Comparison of ENCODE assay signal across 24 cellular contexts in genomic region chr6:146813554-146813953, GRCh38.
A peak's percentile ranks its signal among the peaks of the same experiment; 100 is the strongest.
DNase-seq lines count a peak whose midpoint lies in the region; ATAC-seq and TF ChIP-seq lines count a peak whose summit lies in the region.
"Had no signal": no experiment of that assay in that cellular context is flagged by ENCODE, and none has a peak within 500 bp of the region (broad histone marks: within the 10 kb centered on the region; RNA-seq: fewer than 3 reads in every experiment).

No MANE protein-coding gene starts in this region.

- intact Hi-C loops in prostate gland (cut with DNase I): no loop called here

- no peak overlapping the region for H3K4me3 ChIP-seq in fibroblast of villous mesenchyme (ENCODE audit: low read depth, low read length)
- H3K4me3 ChIP-seq in prostate gland: no peak overlapping the region
- H3K4me3 ChIP-seq: esophagus squamous epithelium, SJSA1 had no signal

- no peak for TF ChIP-seq POLR2A in prostate gland (IDR thresholded peaks at IDR 0.05)

- H3K36me3 ChIP-seq in prostate gland: no peaks in the 10 kb centered on the region
- H3K36me3 ChIP-seq: esophagus squamous epithelium, SJSA1 had no signal

- no peak overlapping the region for H3K27ac ChIP-seq in prostate gland
- H3K27ac ChIP-seq: esophagus squamous epithelium, SJSA1 had no signal

- no peaks in the 10 kb centered on the region for H3K9me3 ChIP-seq in prostate gland
- H3K9me3 ChIP-seq: esophagus squamous epithelium, SJSA1 had no signal

- ATAC-seq in HG03045 (IDR thresholded peaks at IDR 0.05; ENCODE audit: unreplicated experiment) (no peak), GM18861 (IDR thresholded peaks at IDR 0.05; ENCODE audit: unreplicated experiment) (no peak)
- ATAC-seq: activated CD4-positive, CD25-positive, alpha-beta regulatory T cell treated with anti-CD3 and anti-CD28 coated beads, Interleukin-2, amount 50 U/mL, for 24 hours; natural killer cell; stimulated activated effector memory CD8-positive, alpha-beta T cell treated with anti-CD3 and anti-CD28 coated beads, Interleukin-12 subunit alpha, Interleukin-12 subunit beta, amount 100 ng/mL, for 72 hours had no signal

- TF ChIP-seq CTCF in fibroblast of villous mesenchyme (IDR thresholded peaks at IDR 0.05; ENCODE audit: insufficient read depth, low read depth, low read length): no peak
- TF ChIP-seq CTCF in prostate gland (IDR thresholded peaks at IDR 0.05): no peak

- H3K27me3 ChIP-seq in prostate gland (replicated peaks; ENCODE audit: insufficient read depth): no peaks in the 10 kb centered on the region
- H3K27me3 ChIP-seq: esophagus squamous epithelium had no signal

- H3K4me1 ChIP-seq in prostate gland (replicated peaks): no peaks in the 10 kb centered on the region
- H3K4me1 ChIP-seq: esophagus squamous epithelium, SJSA1 had no signal

- DNase-seq in LHCN-M2 (ENCODE audit: low read depth) (peak; percentile 13), astrocyte of the hippocampus (ENCODE audit: low read depth, low spot score) (peak; percentile 16), fibroblast of villous mesenchyme (ENCODE audit: low read depth) (peak; percentile 79), RKO (ENCODE audit: low spot score) (no peak), prostate gland (ENCODE audit: low spot score) (no peak)
- DNase-seq: activated CD4-positive, alpha-beta T cell treated with anti-CD3 and anti-CD28 coated beads, Interleukin-2, amount 50 U/mL, for 48 hours; activated CD8-positive, alpha-beta memory T cell treated with anti-CD3 and anti-CD28 coated beads, Interleukin-2, amount 50 U/mL, for 4 hours; activated naive CD4-positive, alpha-beta T cell treated with anti-CD3 and anti-CD28 coated beads, Interleukin-2, amount 10 ng/mL, durations not matched to agents 7 days and 5 days; amygdala; caudate nucleus; esophagus squamous epithelium; glutamatergic neuron; kidney; natural killer cell; NCI-H1092 treated with DMSO at 0.1 percent for 48 hours; NCI-H187 treated with DMSO at 0.1 percent for 48 hours; NCI-H526 treated with DMSO at 0.1 percent for 48 hours; stimulated activated CD4-positive, alpha-beta T cell treated with anti-CD3 and anti-CD28 coated beads, Interleukin-4, amount 100 ng/mL, for 24 hours; T-helper 1 cell had no signal

- 61% methylated on average over 3 of the region's 3 CpGs for WGBS in prostate gland

Comparison
In these comparisons a context has a peak if more than half of its experiments do, and no peak if none do; other contexts are left out.
1. DNase-seq: peak in LHCN-M2 (single experiment), astrocyte of the hippocampus (single experiment) and fibroblast of villous mesenchyme (single experiment); none in RKO (single experiment) and prostate gland (single experiment).